ENCODE assay signal across 15 cellular contexts in the genomic region with DNA sequence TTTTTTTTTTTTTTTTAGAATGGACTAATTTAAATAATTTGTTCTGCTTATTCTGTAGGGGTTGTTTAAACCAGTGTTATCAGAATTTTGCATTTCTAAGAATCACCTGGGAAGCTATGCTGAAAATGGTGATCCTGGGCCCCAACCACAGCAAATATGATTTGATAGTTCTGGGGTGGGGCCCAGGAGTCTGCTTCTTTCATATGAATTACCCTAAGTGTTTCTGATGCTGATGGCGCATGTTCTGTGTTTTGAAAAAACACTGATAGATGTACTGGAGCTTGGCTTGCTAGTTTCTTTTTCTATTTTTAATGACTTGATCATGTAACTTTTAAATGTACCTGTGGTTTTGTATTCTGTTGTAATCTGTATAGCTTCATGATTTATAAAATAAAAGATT.
DNase-seq lines count a peak whose midpoint lies in the region; ATAC-seq, FAIRE-seq and TF ChIP-seq lines count a peak whose summit lies in the region.
"Had no signal": no experiment of that assay in that cellular context is flagged by ENCODE, and none has a peak within 500 bp of the region (broad histone marks: within the 10 kb centered on the region; RNA-seq: fewer than 3 reads in every experiment).

No MANE protein-coding gene starts in this region.

- peak overlapping the region; percentile 42 for H3K27ac Mint-ChIP-seq in activated T-helper 17 cell treated with anti-CD3 and anti-CD28 coated beads, Interleukin-2, amount 50 U/mL, for 72 hours

- POLR2A ChIA-PET in SK-N-SH (lab: Yijun Ruan, JAX) = no interaction called here

- H3K4me3 ChIP-seq in SK-N-SH (ENCODE audit: low read depth in 2 of 2, low read length in 1 of 2) = no peak overlapping the region
- H3K4me3 ChIP-seq: BLaER1 treated with 17β-estradiol and CSF1 and Interleukin-3, amounts not matched to agents 10 nM and 100 nM; left ventricle myocardium inferior; thyroid gland had no signal

- TF ChIP-seq CTCF in SK-N-SH (IDR thresholded peaks at IDR 0.05) = no peak

- H3K9me2 ChIP-seq in SK-N-SH = no peaks in the 10 kb centered on the region

- no peak overlapping the region for H3K4me2 ChIP-seq in SK-N-SH
- H3K4me2 ChIP-seq: BLaER1 treated with 17β-estradiol and CSF1 and Interleukin-3, amounts not matched to agents 10 nM and 100 nM had no signal

- CTCF ChIA-PET in SK-N-SH (lab: Yijun Ruan, JAX) = interaction anchor here (4.9 kb wide), 1 partner anchor 14 kb away, joined by 16 read pairs; no protein-coding TSS in a partner anchor

- WGBS in SK-N-SH (ENCODE audit: low lambda C conversion rate) = 100% methylated on average over 1 of the region's 1 CpG

- no peaks in the 10 kb centered on the region for H3K27me3 Mint-ChIP-seq in activated T-helper 17 cell treated with anti-CD3 and anti-CD28 coated beads, Interleukin-2, amount 50 U/mL, for 72 hours

- peaks cover 64% of the 10 kb centered on the region for H3K36me3 Mint-ChIP-seq in activated T-helper 17 cell treated with anti-CD3 and anti-CD28 coated beads, Interleukin-2, amount 50 U/mL, for 72 hours (ENCODE audit: low read depth)

- H3K4me3 Mint-ChIP-seq in activated T-helper 17 cell treated with anti-CD3 and anti-CD28 coated beads, Interleukin-2, amount 50 U/mL, for 72 hours = peak overlapping the region; percentile 65

- intact Hi-C loops in posterior vena cava (cut with DNase I) = loop anchor here in 1 of 2 donors (10.0 kb wide), 1 partner anchor 917 kb away; no protein-coding TSS in a partner anchor

- no peaks in the 10 kb centered on the region for H3F3A ChIP-seq in SK-N-SH (replicated peaks; ENCODE audit: insufficient read depth)

- H3K27me3 ChIP-seq in SK-N-SH (ENCODE audit: insufficient read depth) = no peaks in the 10 kb centered on the region
- H3K27me3 ChIP-seq: BLaER1 treated with 17β-estradiol and CSF1 and Interleukin-3, amounts not matched to agents 10 nM and 100 nM; thyroid gland had no signal

- no peaks in the 10 kb centered on the region for H3K9me3 Mint-ChIP-seq in activated T-helper 17 cell treated with anti-CD3 and anti-CD28 coated beads, Interleukin-2, amount 50 U/mL, for 72 hours

- H3K9ac ChIP-seq in SK-N-SH = no peak overlapping the region
- H3K9ac ChIP-seq: BLaER1 treated with 17β-estradiol and CSF1 and Interleukin-3, amounts not matched to agents 10 nM and 100 nM had no signal

- FAIRE-seq in GM19239 (lab: Jason Lieb, UNC) (peak; percentile 72), islet of Langerhans (lab: Jason Lieb, UNC) (peak; percentile 53)

- H3K9me3 ChIP-seq in SK-N-SH = no peaks in the 10 kb centered on the region
- H3K9me3 ChIP-seq: BLaER1 treated with 17β-estradiol and CSF1 and Interleukin-3, amounts not matched to agents 10 nM and 100 nM; left ventricle myocardium inferior; thyroid gland had no signal

- DNase-seq in GM19239 (ENCODE audit: insufficient read length, low spot score) (no peak), OCI-M1 (lab: John Stamatoyannopoulos, UW) (peak; percentile 29), SK-N-SH (no peak), posterior vena cava (ENCODE audit: low spot score) (no peak)
- DNase-seq: DMS53, foreskin fibroblast, IMR-90, left ventricle myocardium inferior, NCI-H1092 treated with DMSO at 0.1 percent for 48 hours, NCI-H748 treated with DMSO at 0.1 percent for 48 hours, thyroid gland had no signal

- H3K79me2 ChIP-seq in SK-N-SH (ENCODE audit: insufficient read depth) = no peaks in the 10 kb centered on the region

- no peak overlapping the region for H2AFZ ChIP-seq in SK-N-SH (ENCODE audit: low read depth)

- H3K4me1 ChIP-seq in SK-N-SH (ENCODE audit: control insufficient read depth in 1 of 2, insufficient read depth in 2 of 2, low read depth in 1 of 2, low read length in 1 of 2) = peaks cover 3 to 6% of the 10 kb centered on the region in 2 experiments; a peak in 3 of 4 replicates

- no peaks in the 10 kb centered on the region for H4K20me1 ChIP-seq in SK-N-SH (ENCODE audit: insufficient read depth)
- H4K20me1 ChIP-seq: BLaER1 treated with 17β-estradiol and CSF1 and Interleukin-3, amounts not matched to agents 10 nM and 100 nM had no signal

- no peak overlapping the region for H3K27ac ChIP-seq in SK-N-SH (ENCODE audit: low read depth in 2 of 2, low read length in 1 of 2)
- H3K27ac ChIP-seq: BLaER1 treated with 17β-estradiol and CSF1 and Interleukin-3, amounts not matched to agents 10 nM and 100 nM; left ventricle myocardium inferior had no signal

- peak; percentile 16 for ATAC-seq in activated T-helper 17 cell treated with anti-CD3 and anti-CD28 coated beads, Interleukin-2, amount 50 U/mL, for 72 hours (replicated peaks)
- no peak for ATAC-seq in HG03139 (IDR thresholded peaks at IDR 0.05; ENCODE audit: unreplicated experiment)

- H3K4me1 Mint-ChIP-seq in activated T-helper 17 cell treated with anti-CD3 and anti-CD28 coated beads, Interleukin-2, amount 50 U/mL, for 72 hours = peaks cover 50% of the 10 kb centered on the region

- H3K36me3 ChIP-seq in SK-N-SH (replicated peaks in 1 of 2; ENCODE audit: control insufficient read depth in 1 of 2, insufficient read depth in 2 of 2, low read length in 1 of 2) = peaks cover 0 to 4% of the 10 kb centered on the region in 2 experiments
- H3K36me3 ChIP-seq: left ventricle myocardium inferior, thyroid gland had no signal

- no peak for TF ChIP-seq RAD21 in SK-N-SH (IDR thresholded peaks at IDR 0.05; ENCODE audit: low read length)

- TF ChIP-seq EP300 in SK-N-SH (IDR thresholded peaks at IDR 0.05; ENCODE audit: borderline replicate concordance in 1 of 2, low read depth in 1 of 2, low read length in 1 of 2) = no peak

TF ChIP-seq in SK-N-SH, 30 proteins besides CTCF, POLR2A, EP300 and RAD21:
- TF ChIP-seq ELF1 (IDR thresholded peaks at IDR 0.05) (no peak), SIN3A (IDR thresholded peaks at IDR 0.05; ENCODE audit: borderline replicate concordance, low read depth, low read length) (no peak), MXI1 (IDR thresholded peaks at IDR 0.05; ENCODE audit: low read depth, low read length) (no peak), FOXJ3 (CRISPR knock-in tag; IDR thresholded peaks at IDR 0.05) (no peak), EZH2phosphoT487 (IDR thresholded peaks at IDR 0.05; ENCODE audit: borderline replicate concordance, low read depth) (no peak), CHD2 (IDR thresholded peaks at IDR 0.05; ENCODE audit: low read length, partially characterized antibody) (no peak), RXRA (IDR thresholded peaks at IDR 0.05; ENCODE audit: borderline replicate concordance, low read depth) (no peak), NFIC (IDR thresholded peaks at IDR 0.05; ENCODE audit: borderline replicate concordance) (no peak), GATA2 (CRISPR knock-in tag; IDR thresholded peaks at IDR 0.05) (no peak), GABPA (IDR thresholded peaks at IDR 0.05; ENCODE audit: low read depth) (no peak), JUND (IDR thresholded peaks at IDR 0.05) (no peak), SMC3 (IDR thresholded peaks at IDR 0.05; ENCODE audit: low read depth, low read length) (no peak)
- TF ChIP-seq, protein P1, sequence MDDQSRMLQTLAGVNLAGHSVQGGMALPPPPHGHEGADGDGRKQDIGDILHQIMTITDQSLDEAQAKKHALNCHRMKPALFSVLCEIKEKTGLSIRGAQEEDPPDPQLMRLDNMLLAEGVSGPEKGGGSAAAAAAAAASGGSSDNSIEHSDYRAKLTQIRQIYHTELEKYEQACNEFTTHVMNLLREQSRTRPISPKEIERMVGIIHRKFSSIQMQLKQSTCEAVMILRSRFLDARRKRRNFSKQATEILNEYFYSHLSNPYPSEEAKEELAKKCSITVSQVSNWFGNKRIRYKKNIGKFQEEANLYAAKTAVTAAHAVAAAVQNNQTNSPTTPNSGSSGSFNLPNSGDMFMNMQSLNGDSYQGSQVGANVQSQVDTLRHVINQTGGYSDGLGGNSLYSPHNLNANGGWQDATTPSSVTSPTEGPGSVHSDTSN (IDR thresholded peaks at IDR 0.05) = no peak
TF ChIP-seq in SK-N-SH: peak in this region for 0.
